Comparison of ENCODE assay signal across 14 cellular contexts in genomic region chr10:115985696-115986095, GRCh38.
DNase-seq lines count a peak whose midpoint lies in the region; ATAC-seq and TF ChIP-seq lines count a peak whose summit lies in the region.
"Had no signal": no experiment of that assay in that cellular context is flagged by ENCODE, and none has a peak within 500 bp of the region (broad histone marks: within the 10 kb centered on the region; RNA-seq: fewer than 3 reads in every experiment).

No MANE protein-coding gene starts in this region.

- peaks cover 3% of the 10 kb centered on the region for H3K4me1 ChIP-seq in Loucy (ENCODE audit: insufficient read depth, low read length, poor library complexity, severe bottlenecking)
- H3K4me1 ChIP-seq in mesenchymal stem cell (ENCODE audit: control insufficient read depth, insufficient read depth, low read depth, low read length): peaks cover 5% of the 10 kb centered on the region
- H3K4me1 ChIP-seq: BLaER1 treated with 17β-estradiol and CSF1 and Interleukin-3, amounts not matched to agents 10 nM and 100 nM; HAP-1 had no signal

- H3F3A ChIP-seq in Loucy (ENCODE audit: low read depth): no peaks in the 10 kb centered on the region

- H3K4me2 ChIP-seq in Loucy (ENCODE audit: low read depth, low read length, poor library complexity, severe bottlenecking) (no peak overlapping the region), mesenchymal stem cell (ENCODE audit: low read length, poor library complexity, severe bottlenecking) (no peak overlapping the region)
- H3K4me2 ChIP-seq: BLaER1 treated with 17β-estradiol and CSF1 and Interleukin-3, amounts not matched to agents 10 nM and 100 nM had no signal

- no peak for TF ChIP-seq CTCF in Loucy (conservative IDR thresholded peaks at IDR 0.05; ENCODE audit: low read length)

- H2AK5ac ChIP-seq in mesenchymal stem cell (ENCODE audit: low read length, severe bottlenecking): no peak overlapping the region

- no peak overlapping the region for H3K9ac ChIP-seq in Loucy (ENCODE audit: low read depth, low read length, poor library complexity, severe bottlenecking)
- H3K9ac ChIP-seq in mesenchymal stem cell (ENCODE audit: low read length): no peak overlapping the region
- H3K9ac ChIP-seq: BLaER1 treated with 17β-estradiol and CSF1 and Interleukin-3, amounts not matched to agents 10 nM and 100 nM had no signal

- H2AFZ ChIP-seq in Loucy (ENCODE audit: low read length) (peak overlapping the region; percentile 8; the same call in 1 of the 2 replicates), mesenchymal stem cell (ENCODE audit: low read depth, low read length) (no peak overlapping the region)

- 85% methylated on average over 1 of the region's 2 CpGs for WGBS in mesenchymal stem cell

- peak overlapping the region in 1 of 2 experiments; percentile 3 for H3K14ac ChIP-seq in mesenchymal stem cell (ENCODE audit: low read length in 2 of 2)

- no peak overlapping the region for H3K4ac ChIP-seq in mesenchymal stem cell (ENCODE audit: low read depth in 1 of 2, low read length in 2 of 2)

- H4K8ac ChIP-seq in mesenchymal stem cell (ENCODE audit: low read length): no peak overlapping the region

- H2BK120ac ChIP-seq in mesenchymal stem cell (ENCODE audit: low read depth, low read length): no peak overlapping the region

- no peak overlapping the region for H2BK15ac ChIP-seq in mesenchymal stem cell (ENCODE audit: low read depth, poor library complexity, severe bottlenecking)

- no peak overlapping the region for H3K27ac ChIP-seq in mesenchymal stem cell (ENCODE audit: low read length, poor library complexity, severe bottlenecking)
- H3K27ac ChIP-seq: BLaER1 treated with 17β-estradiol and CSF1 and Interleukin-3, amounts not matched to agents 10 nM and 100 nM had no signal

- no peaks in the 10 kb centered on the region for H3K79me1 ChIP-seq in mesenchymal stem cell (replicated peaks; ENCODE audit: low read length, poor library complexity, severe bottlenecking)

- no peak overlapping the region for H3K23ac ChIP-seq in mesenchymal stem cell (ENCODE audit: low read length in 2 of 2)

- H3K9me2 ChIP-seq in Loucy (replicated peaks; ENCODE audit: low read depth, low read length): no peaks in the 10 kb centered on the region

- no peaks in the 10 kb centered on the region for H4K20me1 ChIP-seq in Loucy (ENCODE audit: insufficient read depth, low read length, poor library complexity, severe bottlenecking)
- H4K20me1 ChIP-seq: BLaER1 treated with 17β-estradiol and CSF1 and Interleukin-3, amounts not matched to agents 10 nM and 100 nM had no signal

- H3K36me3 ChIP-seq in Loucy (ENCODE audit: insufficient read depth, low read length) (no peaks in the 10 kb centered on the region), mesenchymal stem cell (ENCODE audit: control insufficient read depth in 1 of 2, insufficient read depth in 2 of 2, low read depth in 1 of 2, low read length in 2 of 2) (no peaks in the 10 kb centered on the region)
- H3K36me3 ChIP-seq: BLaER1 treated with 17β-estradiol and CSF1 and Interleukin-3, amounts not matched to agents 10 nM and 100 nM; HAP-1 had no signal

- no peak overlapping the region for H3K4me3 ChIP-seq in Loucy (ENCODE audit: low read length, poor library complexity, severe bottlenecking)
- no peak overlapping the region for H3K4me3 ChIP-seq in mesenchymal stem cell (ENCODE audit: insufficient read depth in 1 of 2, low read depth in 1 of 2, low read length in 2 of 2)
- H3K4me3 ChIP-seq: BLaER1 treated with 17β-estradiol and CSF1 and Interleukin-3, amounts not matched to agents 10 nM and 100 nM; HAP-1 had no signal

- no peak overlapping the region for H2BK5ac ChIP-seq in mesenchymal stem cell (ENCODE audit: low read depth, low read length, poor library complexity, severe bottlenecking)

- no peak overlapping the region for H2BK12ac ChIP-seq in mesenchymal stem cell (ENCODE audit: low read length in 2 of 2)

- ATAC-seq in HG02973 (IDR thresholded peaks at IDR 0.05; ENCODE audit: unreplicated experiment): no peak

- H3K9me3 ChIP-seq in Loucy (ENCODE audit: insufficient read depth, low read depth, low read length) (peaks cover 8% of the 10 kb centered on the region; the same call in 1 of the 2 replicates), mesenchymal stem cell (ENCODE audit: control insufficient read depth, low read length) (peaks cover 5% of the 10 kb centered on the region)
- H3K9me3 ChIP-seq: HAP-1 had no signal

- H3K27me3 ChIP-seq in Loucy (ENCODE audit: insufficient read depth, low read length, poor library complexity, severe bottlenecking) (no peaks in the 10 kb centered on the region), mesenchymal stem cell (ENCODE audit: control insufficient read depth in 1 of 2, insufficient read depth in 1 of 2, low read length in 2 of 2) (no peaks in the 10 kb centered on the region)
- H3K27me3 ChIP-seq: BLaER1 treated with 17β-estradiol and CSF1 and Interleukin-3, amounts not matched to agents 10 nM and 100 nM had no signal

- H4K91ac ChIP-seq in mesenchymal stem cell (ENCODE audit: low read length): no peak overlapping the region

- H3K79me2 ChIP-seq in Loucy (ENCODE audit: insufficient read depth, low read length): no peaks in the 10 kb centered on the region

- DNase-seq in EH (ENCODE audit: low read depth) (peak; percentile 46), fibroblast of gingiva (ENCODE audit: low read depth) (peak; percentile 27), mesenchymal stem cell (peak; percentile 18), NOMO-1 treated with dmso at 0.1 percent for 144 hours (lab: John Stamatoyannopoulos, UW; ENCODE audit: unreplicated experiment) (no peak), D341Med (ENCODE audit: low spot score) (no peak)
- DNase-seq: 8988T; Calu3; CD4-positive, alpha-beta T cell; DMS79; GDM1 had no signal

- no peak overlapping the region for H3K18ac ChIP-seq in mesenchymal stem cell (ENCODE audit: low read depth in 1 of 2, low read length in 2 of 2)

Comparison
In these comparisons a context has a peak if more than half of its experiments do, and no peak if none do; other contexts are left out.
1. DNase-seq: peak in EH (single experiment), fibroblast of gingiva (single experiment) and mesenchymal stem cell (single experiment); none in NOMO-1 treated with dmso at 0.1 percent for 144 hours (single experiment) and D341Med (single experiment).